ENCODE assay signal across 13 cellular contexts in genomic region chr4:85818700-85819099, GRCh38.
A peak's percentile ranks its signal among the peaks of the same experiment; 100 is the strongest.
DNase-seq lines count a peak whose midpoint lies in the region.
"Had no signal": no experiment of that assay in that cellular context is flagged by ENCODE, and none has a peak within 500 bp of the region (broad histone marks: within the 10 kb centered on the region; RNA-seq: fewer than 3 reads in every experiment).

No MANE protein-coding gene starts in this region.

- DNase-seq in SKM-1 treated with dmso at 0.1 percent for 144 hours (lab: John Stamatoyannopoulos, UW; ENCODE audit: unreplicated experiment) = peak; percentile 40
- no peak for DNase-seq in SKM-1 (lab: John Stamatoyannopoulos, UW; ENCODE audit: unreplicated experiment)
- peak; percentile 84 for DNase-seq in OCI-M1 (lab: John Stamatoyannopoulos, UW)
- DNase-seq in kidney tubule cell (ENCODE audit: low spot score) = peak; percentile 19
- DNase-seq in caudate nucleus (lab: John Stamatoyannopoulos, UW) = no peak
- DNase-seq in NCI-H187 (lab: John Stamatoyannopoulos, UW) = no peak
- DNase-seq in activated CD4-positive, alpha-beta T cell treated with anti-CD3 and anti-CD28 coated beads, Interleukin-2, amount 50 U/mL, for 48 hours = no peak
- DNase-seq: CD8-positive, alpha-beta memory T cell; DND-41; NCI-H187 treated with DMSO at 0.1 percent for 48 hours; NK-92 treated with Interleukin-12 subunit alpha and Interleukin-12 subunit beta, amount 100 ng/mL, for 24 hours had no signal

- H3K27ac ChIP-seq in caudate nucleus (ENCODE audit: low read depth, low read length) = no peak overlapping the region
- H3K27ac ChIP-seq: BLaER1 treated with 17β-estradiol and CSF1 and Interleukin-3, amounts not matched to agents 10 nM and 100 nM; SK-N-MC had no signal

Comparison
In these comparisons a context has a peak if more than half of its experiments do, and no peak if none do; other contexts are left out.
1. DNase-seq: peak in SKM-1 treated with dmso at 0.1 percent for 144 hours (single experiment), OCI-M1 (single experiment) and kidney tubule cell (single experiment); none in SKM-1 (single experiment), caudate nucleus (0 of 61), NCI-H187 (0 of 2) and activated CD4-positive, alpha-beta T cell treated with anti-CD3 and anti-CD28 coated beads, Interleukin-2, amount 50 U/mL, for 48 hours (0 of 2).